Comparison of ENCODE assay signal across 1 cellular context in genomic region chr11:47391077-47391583, GRCh38.
TF ChIP-seq lines count a peak whose summit lies in the region.

No MANE protein-coding gene starts in this region.

TF ChIP-seq in GM23338, 12 proteins besides CTCF, POLR2A, EP300 and RAD21 (continued from another document):
- TF ChIP-seq ZNF462 (CRISPR knock-in tag; IDR thresholded peaks at IDR 0.05) (no peak), EZH2phosphoT487 (IDR thresholded peaks at IDR 0.05; ENCODE audit: unreplicated experiment) (no peak), ETS1 (IDR thresholded peaks at IDR 0.05) (no peak), STAT1 (IDR thresholded peaks at IDR 0.05; ENCODE audit: unreplicated experiment) (no peak), CREB1 (CRISPR knock-in tag; IDR thresholded peaks at IDR 0.05; ENCODE audit: low read depth) (no peak), POLR2AphosphoS5 (IDR thresholded peaks at IDR 0.05; ENCODE audit: low read depth) (no peak), JUNB (IDR thresholded peaks at IDR 0.05; ENCODE audit: unreplicated experiment) (no peak)
